In the genomic region with DNA sequence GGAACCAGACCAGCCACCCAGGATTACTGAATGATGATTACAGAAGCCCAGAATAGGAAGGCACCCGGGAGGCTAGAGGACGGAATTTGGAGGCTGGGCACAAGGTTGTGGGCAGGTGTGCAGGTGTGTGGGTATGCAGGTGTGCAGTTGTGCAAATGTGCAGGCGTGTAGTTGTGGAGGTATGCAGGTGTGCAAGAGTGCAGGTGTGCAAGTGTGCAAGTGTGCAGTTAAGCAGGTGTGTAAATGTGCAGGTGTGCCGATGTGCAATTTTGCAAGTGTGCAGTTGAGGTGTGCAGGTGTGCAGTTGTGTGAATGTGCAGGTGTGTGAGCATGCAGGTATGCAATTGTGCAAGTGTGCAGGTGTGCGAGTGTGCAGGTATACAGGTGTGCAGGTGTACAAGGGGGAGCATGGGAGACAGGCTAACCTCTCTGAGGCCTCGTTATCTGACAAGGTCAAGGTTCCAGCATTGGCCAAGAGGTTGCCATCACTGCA, we compare ENCODE assay signal across 26 cellular contexts.
"Had no signal": no experiment of that assay in that cellular context is flagged by ENCODE, and none has a peak within 500 bp of the region (broad histone marks: within the 10 kb centered on the region; RNA-seq: fewer than 3 reads in every experiment).

No MANE protein-coding gene starts in this region.

- H3K27ac ChIP-seq: ascending aorta, SJCRH30, SK-N-MC, WERI-Rb-1 had no signal

- H3K4me3 ChIP-seq: ascending aorta, SJCRH30, SK-N-MC had no signal

- H3K9me3 ChIP-seq: SJCRH30 had no signal

- ATAC-seq: activated CD8-positive, alpha-beta T cell treated with anti-CD3 and anti-CD28 coated beads for 36 hours; activated T-cell treated with anti-CD3 and anti-CD28 coated beads, Interleukin-2, amount 50 U/mL, for 72 hours; activated T-helper 17 cell treated with anti-CD3 and anti-CD28 coated beads, Interleukin-2, amount 50 U/mL, for 72 hours; Panc1 had no signal

- H3K36me3 ChIP-seq: ascending aorta, SJCRH30, WERI-Rb-1 had no signal

- H3K4me1 ChIP-seq: ascending aorta, SJCRH30 had no signal

- DNase-seq: activated CD4-positive, alpha-beta T cell treated with anti-CD3 and anti-CD28 coated beads, Interleukin-2, amount 10 ng/mL, durations not matched to agents 24 days and 14 days; activated CD4-positive, alpha-beta T cell treated with anti-CD3 and anti-CD28 coated beads, Interleukin-2, amount 50 U/mL, for 4 hours; activated CD8-positive, alpha-beta T cell treated with anti-CD3 and anti-CD28 coated beads for 36 hours; activated effector memory CD4-positive, alpha-beta T cell treated with anti-CD3 and anti-CD28 coated beads, Interleukin-2, amount 50 U/mL, for 16 hours; activated naive CD4-positive, alpha-beta T cell; activated naive CD4-positive, alpha-beta T cell treated with anti-CD3 and anti-CD28 coated beads, Interleukin-2, amount 50 U/mL, for 16 hours; activated naive CD8-positive, alpha-beta T cell treated with anti-CD3 and anti-CD28 coated beads for 36 hours; activated T-cell treated with anti-CD3 and anti-CD28 coated beads, Interleukin-2, amount 50 U/mL, for 1 hour; activated T-cell treated with anti-CD3 and anti-CD28 coated beads, Interleukin-2, amount 50 U/mL, for 72 hours; amniotic stem cell; Karpas-422; NCI-H1105; NCI-H1417 treated with DMSO at 0.1 percent for 48 hours; NCI-H1694; NCI-H1930; NCI-H2081 treated with DMSO at 0.1 percent for 48 hours; NCI-H345; NCI-H524 treated with DMSO at 0.1 percent for 48 hours; SHP77; SJCRH30; T1000; WERI-Rb-1 had no signal

- H3K27ac Mint-ChIP-seq: activated CD4-positive, alpha-beta T cell treated with anti-CD3 and anti-CD28 coated beads, Interleukin-2, amount 10 ng/mL, durations not matched to agents 24 days and 14 days; activated CD8-positive, alpha-beta T cell treated with anti-CD3 and anti-CD28 coated beads for 36 hours; activated naive CD8-positive, alpha-beta T cell treated with anti-CD3 and anti-CD28 coated beads for 36 hours; activated T-cell treated with anti-CD3 and anti-CD28 coated beads, Interleukin-2, amount 50 U/mL, for 72 hours; activated T-helper 17 cell treated with anti-CD3 and anti-CD28 coated beads, Interleukin-2, amount 50 U/mL, for 72 hours had no signal

- H3K4me3 Mint-ChIP-seq: activated CD4-positive, alpha-beta T cell treated with anti-CD3 and anti-CD28 coated beads, Interleukin-2, amount 10 ng/mL, durations not matched to agents 24 days and 14 days; activated CD8-positive, alpha-beta T cell treated with anti-CD3 and anti-CD28 coated beads for 36 hours; activated naive CD8-positive, alpha-beta T cell treated with anti-CD3 and anti-CD28 coated beads for 36 hours; activated T-cell treated with anti-CD3 and anti-CD28 coated beads, Interleukin-2, amount 50 U/mL, for 72 hours; activated T-helper 17 cell treated with anti-CD3 and anti-CD28 coated beads, Interleukin-2, amount 50 U/mL, for 72 hours had no signal

- H3K27me3 Mint-ChIP-seq: activated CD4-positive, alpha-beta T cell treated with anti-CD3 and anti-CD28 coated beads, Interleukin-2, amount 10 ng/mL, durations not matched to agents 24 days and 14 days had no signal

- H3K36me3 Mint-ChIP-seq: activated naive CD8-positive, alpha-beta T cell treated with anti-CD3 and anti-CD28 coated beads for 36 hours had no signal

- H3K9me3 Mint-ChIP-seq: activated CD8-positive, alpha-beta T cell treated with anti-CD3 and anti-CD28 coated beads for 36 hours; activated naive CD8-positive, alpha-beta T cell treated with anti-CD3 and anti-CD28 coated beads for 36 hours; activated T-helper 17 cell treated with anti-CD3 and anti-CD28 coated beads, Interleukin-2, amount 50 U/mL, for 72 hours had no signal

- H3K4me1 Mint-ChIP-seq: activated CD4-positive, alpha-beta T cell treated with anti-CD3 and anti-CD28 coated beads, Interleukin-2, amount 10 ng/mL, durations not matched to agents 24 days and 14 days; activated naive CD8-positive, alpha-beta T cell treated with anti-CD3 and anti-CD28 coated beads for 36 hours; activated T-helper 17 cell treated with anti-CD3 and anti-CD28 coated beads, Interleukin-2, amount 50 U/mL, for 72 hours had no signal

- H3K27me3 ChIP-seq: ascending aorta had no signal
